24 cellular contexts compared by ENCODE assay signal in genomic region chr21:29213513-29214385, GRCh38.
"Had no signal": no experiment of that assay in that cellular context is flagged by ENCODE, and none has a peak within 500 bp of the region (broad histone marks: within the 10 kb centered on the region; RNA-seq: fewer than 3 reads in every experiment).

No MANE protein-coding gene starts in this region.

- H3K4me2 ChIP-seq: KMS-11 had no signal

- H3K27me3 ChIP-seq: adrenal gland, breast epithelium, Peyer's patch, SJSA1 had no signal

- H3K27ac Mint-ChIP-seq: activated CD8-positive, alpha-beta T cell treated with anti-CD3 and anti-CD28 coated beads for 36 hours; activated naive CD8-positive, alpha-beta T cell treated with anti-CD3 and anti-CD28 coated beads, Interleukin-2, amount 10 ng/mL, durations not matched to agents 7 days and 5 days; T-helper 1 cell treated with Interleukin-12 subunit alpha and Interleukin-12 subunit beta and Interleukin-4 antibody, amounts not matched to agents 30 μg/mL and 1 μg/mL, for 36 hours had no signal

- H3K9me3 ChIP-seq: adrenal gland, breast epithelium, Peyer's patch, SJSA1 had no signal

- H3K27ac ChIP-seq: adrenal gland, breast epithelium, KMS-11, Peyer's patch, RWPE1, SJSA1 had no signal

- H3K4me1 ChIP-seq: breast epithelium had no signal

- H3K36me3 Mint-ChIP-seq: activated naive CD8-positive, alpha-beta T cell treated with anti-CD3 and anti-CD28 coated beads, Interleukin-2, amount 10 ng/mL, durations not matched to agents 7 days and 5 days had no signal

- H3K4me3 ChIP-seq: adrenal gland, breast epithelium, Peyer's patch, SJSA1 had no signal

- H3K36me3 ChIP-seq: adrenal gland, breast epithelium, Peyer's patch, SJSA1 had no signal

- DNase-seq: activated CD4-positive, CD25-positive, alpha-beta regulatory T cell; activated CD8-positive, alpha-beta memory T cell treated with anti-CD3 and anti-CD28 coated beads, Interleukin-2, amount 50 U/mL, for 48 hours; activated CD8-positive, alpha-beta T cell treated with anti-CD3 and anti-CD28 coated beads for 36 hours; activated naive CD4-positive, alpha-beta T cell treated with anti-CD3 and anti-CD28 coated beads, Interleukin-2, amount 50 U/mL, for 16 hours; activated naive CD8-positive, alpha-beta T cell treated with anti-CD3 and anti-CD28 coated beads, Interleukin-2, amount 10 ng/mL, durations not matched to agents 7 days and 5 days; activated T-cell treated with anti-CD3 and anti-CD28 coated beads, Interleukin-2, amount 50 U/mL, for 1 hour; adrenal gland; anterior cingulate cortex; central memory CD4-positive, alpha-beta T cell; NCI-H1092; NCI-H1417 treated with DMSO at 0.1 percent for 48 hours; NCI-H1694; NCI-H2029 treated with DMSO at 0.1 percent for 48 hours; NCI-H510A treated with DMSO at 0.1 percent for 48 hours; Peyer's patch; SHP77; T1000 had no signal

- H3K9me3 Mint-ChIP-seq: activated CD8-positive, alpha-beta T cell treated with anti-CD3 and anti-CD28 coated beads for 36 hours; activated naive CD8-positive, alpha-beta T cell treated with anti-CD3 and anti-CD28 coated beads, Interleukin-2, amount 10 ng/mL, durations not matched to agents 7 days and 5 days had no signal

- FAIRE-seq: TTC549 had no signal

- H3K4me3 Mint-ChIP-seq: activated CD8-positive, alpha-beta T cell treated with anti-CD3 and anti-CD28 coated beads for 36 hours; activated naive CD8-positive, alpha-beta T cell treated with anti-CD3 and anti-CD28 coated beads, Interleukin-2, amount 10 ng/mL, durations not matched to agents 7 days and 5 days; T-helper 1 cell treated with Interleukin-12 subunit alpha and Interleukin-12 subunit beta and Interleukin-4 antibody, amounts not matched to agents 30 μg/mL and 1 μg/mL, for 36 hours had no signal

- H3K27me3 Mint-ChIP-seq: activated CD8-positive, alpha-beta T cell treated with anti-CD3 and anti-CD28 coated beads for 36 hours; activated naive CD8-positive, alpha-beta T cell treated with anti-CD3 and anti-CD28 coated beads, Interleukin-2, amount 10 ng/mL, durations not matched to agents 7 days and 5 days had no signal

- ATAC-seq: activated CD8-positive, alpha-beta T cell treated with anti-CD3 and anti-CD28 coated beads for 36 hours; SK-N-SH treated with all-trans-retinoic acid at 6 μM for 48 hours had no signal

- H3K9ac ChIP-seq: KMS-11 had no signal
